In the genomic region with DNA sequence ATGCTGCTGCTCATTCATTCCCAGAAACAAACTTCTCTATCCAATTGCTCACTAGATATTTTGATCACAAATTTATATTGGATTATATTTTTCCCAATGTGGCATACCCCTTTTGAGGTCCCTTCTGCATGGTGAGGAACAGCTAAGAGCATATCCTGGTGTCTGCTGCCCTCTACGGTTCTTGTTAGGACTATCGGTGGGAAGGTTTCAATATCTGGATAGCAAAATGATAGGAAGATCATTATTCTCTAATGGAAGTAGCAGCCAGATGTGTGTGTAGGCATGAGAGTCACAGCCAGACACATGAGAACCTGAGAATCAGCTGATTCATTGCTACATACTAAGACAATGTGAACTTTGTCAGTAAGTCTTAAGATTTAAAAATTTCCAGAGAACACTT, we compare ENCODE assay signal across 8 cellular contexts.
DNase-seq lines count a peak whose midpoint lies in the region; ATAC-seq and FAIRE-seq lines count a peak whose summit lies in the region.

No MANE protein-coding gene starts in this region.

- ATAC-seq in activated CD8-positive, alpha-beta memory T cell treated with anti-CD3 and anti-CD28 coated beads, Interleukin-2, amount 10 ng/mL, durations not matched to agents 7 days and 5 days: no peak
- ATAC-seq in HG03442 (IDR thresholded peaks at IDR 0.05; ENCODE audit: unreplicated experiment) (no peak), GM18519 (IDR thresholded peaks at IDR 0.05; ENCODE audit: low FRiP score, unreplicated experiment) (no peak)

- no peaks in the 10 kb centered on the region for H3K36me3 Mint-ChIP-seq in activated CD8-positive, alpha-beta memory T cell treated with anti-CD3 and anti-CD28 coated beads, Interleukin-2, amount 10 ng/mL, durations not matched to agents 7 days and 5 days

- H3K4me3 ChIP-seq in SK-N-MC: no peak overlapping the region

- FAIRE-seq in HTR-8/SVneo (lab: Jason Lieb, UNC): no peak

- no peak overlapping the region for H3K4me3 Mint-ChIP-seq in activated CD8-positive, alpha-beta memory T cell treated with anti-CD3 and anti-CD28 coated beads, Interleukin-2, amount 10 ng/mL, durations not matched to agents 7 days and 5 days

- H3K4me1 Mint-ChIP-seq in activated CD8-positive, alpha-beta memory T cell treated with anti-CD3 and anti-CD28 coated beads, Interleukin-2, amount 10 ng/mL, durations not matched to agents 7 days and 5 days: no peaks in the 10 kb centered on the region

- no peaks in the 10 kb centered on the region for H3K27me3 Mint-ChIP-seq in activated CD8-positive, alpha-beta memory T cell treated with anti-CD3 and anti-CD28 coated beads, Interleukin-2, amount 10 ng/mL, durations not matched to agents 7 days and 5 days

- CTCF ChIA-PET in activated CD8-positive, alpha-beta memory T cell treated with anti-CD3 and anti-CD28 coated beads, Interleukin-2, amount 10 ng/mL, durations not matched to agents 7 days and 5 days (lab: Charles Lee): no interaction called here

- H3K27ac ChIP-seq in SK-N-MC: no peak overlapping the region

- H3K9ac ChIP-seq in SK-N-MC (ENCODE audit: insufficient read length): no peak overlapping the region

- DNase-seq in COLO668 (lab: John Stamatoyannopoulos, UW; ENCODE audit: unreplicated experiment) (peak; percentile 36), HTR-8/SVneo (ENCODE audit: insufficient read length, low spot score) (peak; percentile 9), SK-N-MC (ENCODE audit: low read depth, low spot score) (peak; percentile 12), iPS-NIHi7 (ENCODE audit: extremely low spot score) (peak; percentile 41)
- DNase-seq in activated CD8-positive, alpha-beta memory T cell treated with anti-CD3 and anti-CD28 coated beads, Interleukin-2, amount 10 ng/mL, durations not matched to agents 7 days and 5 days: no peak
- no peak for DNase-seq in stimulated activated CD4-positive, alpha-beta T cell treated with anti-CD3 and anti-CD28 coated beads, Interleukin-12 subunit alpha, Interleukin-12 subunit beta, amount 100 ng/mL, for 4 hours

- no peaks in the 10 kb centered on the region for H3K36me3 ChIP-seq in SK-N-MC (ENCODE audit: insufficient read depth, low read length)

- no peak overlapping the region for H3K27ac Mint-ChIP-seq in activated CD8-positive, alpha-beta memory T cell treated with anti-CD3 and anti-CD28 coated beads, Interleukin-2, amount 10 ng/mL, durations not matched to agents 7 days and 5 days

- H3K9me3 Mint-ChIP-seq in activated CD8-positive, alpha-beta memory T cell treated with anti-CD3 and anti-CD28 coated beads, Interleukin-2, amount 10 ng/mL, durations not matched to agents 7 days and 5 days (ENCODE audit: low read depth): peaks cover 5% of the 10 kb centered on the region

- H3K9me3 ChIP-seq in SK-N-MC (ENCODE audit: low read depth, low read length): no peaks in the 10 kb centered on the region

Comparison
In these comparisons a context has a peak if more than half of its experiments do, and no peak if none do; other contexts are left out.
1. DNase-seq: peak in COLO668 (single experiment), HTR-8/SVneo (single experiment), SK-N-MC (single experiment) and iPS-NIHi7 (single experiment); none in activated CD8-positive, alpha-beta memory T cell treated with anti-CD3 and anti-CD28 coated beads, Interleukin-2, amount 10 ng/mL, durations not matched to agents 7 days and 5 days (single experiment) and stimulated activated CD4-positive, alpha-beta T cell treated with anti-CD3 and anti-CD28 coated beads, Interleukin-12 subunit alpha, Interleukin-12 subunit beta, amount 100 ng/mL, for 4 hours (single experiment).